In the genomic region with DNA sequence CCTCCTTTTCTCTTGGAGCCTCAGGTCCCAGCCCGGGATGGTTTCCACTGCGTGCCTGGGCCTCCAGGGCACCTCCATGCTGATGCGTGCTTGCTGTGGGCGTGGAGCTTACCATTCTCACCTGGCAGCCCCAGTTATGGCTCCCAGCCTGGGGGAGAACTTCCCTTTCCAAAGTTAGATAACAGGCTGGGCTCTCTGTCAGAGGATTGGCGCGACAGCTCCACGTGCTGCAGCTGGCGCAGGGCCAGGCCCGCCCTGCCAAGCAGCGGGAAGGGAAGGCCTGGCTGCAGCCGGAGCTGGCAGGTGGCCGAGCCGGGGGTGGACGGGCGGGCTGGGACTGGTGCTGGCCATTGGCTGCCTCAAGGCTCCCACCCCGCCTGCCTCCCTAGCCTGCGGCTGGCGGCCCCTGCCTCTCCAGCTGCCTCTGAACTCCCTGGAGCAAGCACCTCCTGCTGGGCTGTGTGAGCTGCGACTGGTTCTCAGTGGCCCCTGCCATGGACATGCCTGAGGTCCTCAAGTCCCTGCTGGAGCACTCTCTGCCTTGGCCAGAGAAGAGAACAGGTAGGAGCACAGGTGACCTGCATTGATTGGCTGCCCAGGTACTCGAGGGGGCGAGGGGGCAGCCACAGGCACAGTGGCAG, we compare ENCODE assay signal across 1 cellular context.
A peak's percentile ranks its signal among the peaks of the same experiment; 100 is the strongest.
TF ChIP-seq lines count a peak whose summit lies in the region.

No MANE protein-coding gene starts in this region.

TF ChIP-seq in SK-N-SH, 30 proteins besides CTCF, POLR2A, EP300 and RAD21 (continued from another document):
- TF ChIP-seq SIN3A (IDR thresholded peaks at IDR 0.05; ENCODE audit: borderline replicate concordance, low read depth, low read length), result 0 out of 2 replicates have a peak, but pooled peaks have one; percentile 36
- TF ChIP-seq FOXM1 (IDR thresholded peaks at IDR 0.05; ENCODE audit: low read depth), result no peak
- TF ChIP-seq, protein P1, sequence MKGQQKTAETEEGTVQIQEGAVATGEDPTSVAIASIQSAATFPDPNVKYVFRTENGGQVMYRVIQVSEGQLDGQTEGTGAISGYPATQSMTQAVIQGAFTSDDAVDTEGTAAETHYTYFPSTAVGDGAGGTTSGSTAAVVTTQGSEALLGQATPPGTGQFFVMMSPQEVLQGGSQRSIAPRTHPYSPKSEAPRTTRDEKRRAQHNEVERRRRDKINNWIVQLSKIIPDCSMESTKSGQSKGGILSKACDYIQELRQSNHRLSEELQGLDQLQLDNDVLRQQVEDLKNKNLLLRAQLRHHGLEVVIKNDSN (IDR thresholded peaks at IDR 0.05; ENCODE audit: borderline replicate concordance, low read depth), result peak; percentile 93
- TF ChIP-seq TAF1 (IDR thresholded peaks at IDR 0.05; ENCODE audit: borderline replicate concordance, low read depth, low read length), result no peak
- TF ChIP-seq MEF2A (IDR thresholded peaks at IDR 0.05; ENCODE audit: borderline replicate concordance, low read depth), result no peak
- TF ChIP-seq SMC3 (IDR thresholded peaks at IDR 0.05; ENCODE audit: low read depth, low read length), result 0 out of 2 replicates have a peak, but pooled peaks have one; percentile 16
- TF ChIP-seq NFIC (IDR thresholded peaks at IDR 0.05; ENCODE audit: borderline replicate concordance), result peak; percentile 93
- TF ChIP-seq, protein P2, sequence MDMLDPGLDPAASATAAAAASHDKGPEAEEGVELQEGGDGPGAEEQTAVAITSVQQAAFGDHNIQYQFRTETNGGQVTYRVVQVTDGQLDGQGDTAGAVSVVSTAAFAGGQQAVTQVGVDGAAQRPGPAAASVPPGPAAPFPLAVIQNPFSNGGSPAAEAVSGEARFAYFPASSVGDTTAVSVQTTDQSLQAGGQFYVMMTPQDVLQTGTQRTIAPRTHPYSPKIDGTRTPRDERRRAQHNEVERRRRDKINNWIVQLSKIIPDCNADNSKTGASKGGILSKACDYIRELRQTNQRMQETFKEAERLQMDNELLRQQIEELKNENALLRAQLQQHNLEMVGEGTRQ (IDR thresholded peaks at IDR 0.05; ENCODE audit: borderline replicate concordance, low read depth, low read length), result peak; percentile 83
- TF ChIP-seq FOSL2 (IDR thresholded peaks at IDR 0.05; ENCODE audit: borderline replicate concordance, low read depth), result no peak
- TF ChIP-seq YY1 (IDR thresholded peaks at IDR 0.05; ENCODE audit: low read depth), result no peak
- TF ChIP-seq, protein P3, sequence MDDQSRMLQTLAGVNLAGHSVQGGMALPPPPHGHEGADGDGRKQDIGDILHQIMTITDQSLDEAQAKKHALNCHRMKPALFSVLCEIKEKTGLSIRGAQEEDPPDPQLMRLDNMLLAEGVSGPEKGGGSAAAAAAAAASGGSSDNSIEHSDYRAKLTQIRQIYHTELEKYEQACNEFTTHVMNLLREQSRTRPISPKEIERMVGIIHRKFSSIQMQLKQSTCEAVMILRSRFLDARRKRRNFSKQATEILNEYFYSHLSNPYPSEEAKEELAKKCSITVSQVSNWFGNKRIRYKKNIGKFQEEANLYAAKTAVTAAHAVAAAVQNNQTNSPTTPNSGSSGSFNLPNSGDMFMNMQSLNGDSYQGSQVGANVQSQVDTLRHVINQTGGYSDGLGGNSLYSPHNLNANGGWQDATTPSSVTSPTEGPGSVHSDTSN (IDR thresholded peaks at IDR 0.05), result peak; percentile 65
TF ChIP-seq in SK-N-SH: peak in this region for 8.
